Comparison of ENCODE assay signal across 31 cellular contexts in genomic region chr1:53804181-53804580, GRCh38.
"Had no signal": no experiment of that assay in that cellular context is flagged by ENCODE, and none has a peak within 500 bp of the region (broad histone marks: within the 10 kb centered on the region; RNA-seq: fewer than 3 reads in every experiment).

No MANE protein-coding gene starts in this region.

- H3K9me3 ChIP-seq: MG63, Peyer's patch had no signal

- DNase-seq: Karpas-422, KBM-7, MG63, NCI-H1048, NCI-H1092 treated with DMSO at 0.1 percent for 48 hours, NCI-H1105 treated with DMSO at 0.1 percent for 48 hours, NCI-H1417, NCI-H1436, NCI-H146, NCI-H1694, NCI-H187, NCI-H1930, NCI-H2029 treated with DMSO at 0.1 percent for 48 hours, NCI-H2081 treated with DMSO at 0.1 percent for 48 hours, NCI-H2107, NCI-H2171, NCI-H226, NCI-H446 treated with DMSO at 0.1 percent for 48 hours, NCI-H510A, NCI-H524, NCI-H526, NCI-H69, NCI-H748 treated with DMSO at 0.1 percent for 48 hours, NCI-H82, Peyer's patch, Right ventricle myocardium superior, RPMI8226, SHP77 treated with DMSO at 0.1 percent for 48 hours had no signal

- H3K4me2 ChIP-seq: KMS-11 had no signal

- ATAC-seq: SK-N-SH treated with all-trans-retinoic acid at 6 μM for 48 hours had no signal

- H3K27me3 ChIP-seq: MG63, Peyer's patch had no signal

- H3K9ac ChIP-seq: KMS-11 had no signal

- H3K4me1 ChIP-seq: Peyer's patch had no signal

- H3K4me3 ChIP-seq: MG63, Peyer's patch, SK-N-MC had no signal

- H3K27ac ChIP-seq: KMS-11, Peyer's patch, SK-N-MC had no signal
